In the genomic region with DNA sequence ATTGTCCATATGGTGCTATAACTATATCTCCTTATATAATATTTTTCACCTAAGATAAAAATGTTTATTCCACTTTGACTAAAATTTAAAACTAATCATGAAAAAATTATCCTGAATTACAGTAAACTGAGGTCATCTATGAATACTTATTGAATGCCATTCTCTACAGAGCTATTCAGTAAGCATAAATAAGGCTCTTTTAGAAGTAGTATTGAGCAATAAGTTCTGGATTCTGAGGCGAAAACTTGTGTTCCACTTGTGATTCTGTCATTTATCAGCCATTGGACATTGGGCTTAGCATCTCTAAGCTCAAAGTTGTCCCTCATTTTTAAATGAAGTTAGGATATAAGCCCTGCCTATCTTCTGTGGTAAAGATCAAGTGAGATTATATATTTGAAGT, we compare ENCODE assay signal across 37 cellular contexts.
"Had no signal": no experiment of that assay in that cellular context is flagged by ENCODE, and none has a peak within 500 bp of the region (broad histone marks: within the 10 kb centered on the region; RNA-seq: fewer than 3 reads in every experiment).

No MANE protein-coding gene starts in this region.

- H3K9me3 Mint-ChIP-seq: activated naive CD4-positive, alpha-beta T cell treated with anti-CD3 and anti-CD28 coated beads for 36 hours; activated naive CD4-positive, alpha-beta T cell treated with anti-CD3 and anti-CD28 coated beads, Interleukin-2, amount 10 ng/mL, durations not matched to agents 7 days and 5 days; activated naive CD4-positive, alpha-beta T cell treated with anti-CD3 and anti-CD28 coated beads, Interleukin-2, amount 50 U/mL, for 24 hours; activated naive CD4-positive, alpha-beta T cell treated with anti-CD3 and anti-CD28 coated beads, Interleukin-2, amount 50 U/mL, for 72 hours; activated naive CD8-positive, alpha-beta T cell treated with anti-CD3 and anti-CD28 coated beads for 36 hours; activated naive CD8-positive, alpha-beta T cell treated with anti-CD3 and anti-CD28 coated beads, Interleukin-2, amount 50 U/mL, for 24 hours; activated T-cell treated with anti-CD3 and anti-CD28 coated beads, Interleukin-2, amount 50 U/mL, for 24 hours; activated T-helper 1 cell treated with anti-CD3 and anti-CD28 coated beads, Interleukin-12 subunit alpha, Interleukin-12 subunit beta, Interleukin-2, Interleukin-4 antibody, amounts not matched to agents 30 ng/mL and 10 ng/mL and 1 ng/mL, durations not matched to agents 14 hours and 24 hours and 36 hours; activated T-helper 17 cell treated with anti-CD3 and anti-CD28 coated beads, Interleukin-2, amount 50 U/mL, for 72 hours; activated T-helper 2 cell treated with anti-CD3 and anti-CD28 coated beads, Interferon-gamma antibody, Interleukin-2, Interleukin-4, amounts not matched to agents 10 μg/mL and 5 μg/mL and 100 μg/mL, durations not matched to agents 14 hours and 24 hours and 36 hours; brain; central memory CD8-positive, alpha-beta T cell had no signal

- H3K36me3 Mint-ChIP-seq: activated naive CD4-positive, alpha-beta T cell treated with anti-CD3 and anti-CD28 coated beads, Interleukin-2, amount 10 ng/mL, durations not matched to agents 7 days and 5 days; activated naive CD8-positive, alpha-beta T cell treated with anti-CD3 and anti-CD28 coated beads, Interleukin-2, amount 10 ng/mL, durations not matched to agents 7 days and 5 days had no signal

- H3K4me1 Mint-ChIP-seq: activated naive CD4-positive, alpha-beta T cell treated with anti-CD3 and anti-CD28 coated beads, Interleukin-2, amount 50 U/mL, for 24 hours; activated naive CD8-positive, alpha-beta T cell treated with anti-CD3 and anti-CD28 coated beads, Interleukin-2, amount 50 U/mL, for 24 hours; activated T-helper 17 cell treated with anti-CD3 and anti-CD28 coated beads, Interleukin-2, amount 50 U/mL, for 72 hours; central memory CD8-positive, alpha-beta T cell had no signal

- H3K36me3 ChIP-seq: adrenal gland, breast epithelium had no signal

- ATAC-seq: activated naive CD4-positive, alpha-beta T cell treated with anti-CD3 and anti-CD28 coated beads, Interleukin-2, amount 50 U/mL, for 72 hours; activated naive CD8-positive, alpha-beta T cell treated with anti-CD3 and anti-CD28 coated beads, Interleukin-2, amount 50 U/mL, for 24 hours; activated T-cell treated with anti-CD3 and anti-CD28 coated beads, Interleukin-2, amount 50 U/mL, for 72 hours; activated T-helper 17 cell treated with anti-CD3 and anti-CD28 coated beads, Interleukin-2, amount 50 U/mL, for 72 hours; body of pancreas had no signal

- H3K27me3 ChIP-seq: adrenal gland, ascending aorta, body of pancreas, brain microvascular endothelial cell, breast epithelium, cardiac muscle cell had no signal

- H3K27ac ChIP-seq: adrenal gland, ascending aorta, body of pancreas, brain microvascular endothelial cell, breast epithelium had no signal

- H3K4me1 ChIP-seq: adrenal gland, body of pancreas, breast epithelium had no signal

- H3K27me3 Mint-ChIP-seq: activated naive CD4-positive, alpha-beta T cell treated with anti-CD3 and anti-CD28 coated beads, Interleukin-2, amount 10 ng/mL, durations not matched to agents 7 days and 5 days; activated naive CD4-positive, alpha-beta T cell treated with anti-CD3 and anti-CD28 coated beads, Interleukin-2, amount 50 U/mL, for 24 hours; activated naive CD8-positive, alpha-beta T cell; activated naive CD8-positive, alpha-beta T cell treated with anti-CD3 and anti-CD28 coated beads for 36 hours; activated naive CD8-positive, alpha-beta T cell treated with anti-CD3 and anti-CD28 coated beads, Interleukin-2, amount 10 ng/mL, durations not matched to agents 7 days and 5 days; activated naive CD8-positive, alpha-beta T cell treated with anti-CD3 and anti-CD28 coated beads, Interleukin-2, amount 50 U/mL, for 24 hours; activated T-cell treated with anti-CD3 and anti-CD28 coated beads, Interleukin-2, amount 50 U/mL, for 24 hours; activated T-helper 17 cell treated with anti-CD3 and anti-CD28 coated beads, Interleukin-2, amount 50 U/mL, for 72 hours; brain; central memory CD8-positive, alpha-beta T cell had no signal

- H3K4me3 Mint-ChIP-seq: activated naive CD4-positive, alpha-beta T cell treated with anti-CD3 and anti-CD28 coated beads for 36 hours; activated naive CD4-positive, alpha-beta T cell treated with anti-CD3 and anti-CD28 coated beads, Interleukin-2, amount 10 ng/mL, durations not matched to agents 7 days and 5 days; activated naive CD4-positive, alpha-beta T cell treated with anti-CD3 and anti-CD28 coated beads, Interleukin-2, amount 50 U/mL, for 24 hours; activated naive CD8-positive, alpha-beta T cell; activated naive CD8-positive, alpha-beta T cell treated with anti-CD3 and anti-CD28 coated beads for 36 hours; activated naive CD8-positive, alpha-beta T cell treated with anti-CD3 and anti-CD28 coated beads, Interleukin-2, amount 10 ng/mL, durations not matched to agents 7 days and 5 days; activated naive CD8-positive, alpha-beta T cell treated with anti-CD3 and anti-CD28 coated beads, Interleukin-2, amount 50 U/mL, for 24 hours; activated T-cell treated with anti-CD3 and anti-CD28 coated beads, Interleukin-2, amount 50 U/mL, for 24 hours; activated T-cell treated with anti-CD3 and anti-CD28 coated beads, Interleukin-2, amount 50 U/mL, for 72 hours; activated T-helper 1 cell treated with anti-CD3 and anti-CD28 coated beads, Interleukin-12 subunit alpha, Interleukin-12 subunit beta, Interleukin-2, Interleukin-4 antibody, amounts not matched to agents 30 ng/mL and 10 ng/mL and 1 ng/mL, durations not matched to agents 14 hours and 24 hours and 36 hours; activated T-helper 17 cell treated with anti-CD3 and anti-CD28 coated beads, Interleukin-2, amount 50 U/mL, for 72 hours; brain; central memory CD8-positive, alpha-beta T cell had no signal

- H3K9me3 ChIP-seq: adrenal gland, ascending aorta, body of pancreas, breast epithelium had no signal

- DNase-seq: activated effector memory CD4-positive, alpha-beta T cell treated with anti-CD3 and anti-CD28 coated beads, Interleukin-2, amount 50 U/mL, for 16 hours; activated effector memory CD4-positive, alpha-beta T cell treated with Interleukin-2 at 50 U/mL for 16 hours; activated gamma-delta T cell; activated gamma-delta T cell treated with Interleukin-2 at 50 U/mL for 16 hours; activated naive CD4-positive, alpha-beta T cell; activated naive CD4-positive, alpha-beta T cell treated with anti-CD3 and anti-CD28 coated beads for 36 hours; activated naive CD4-positive, alpha-beta T cell treated with anti-CD3 and anti-CD28 coated beads, Interleukin-2, amount 10 ng/mL, durations not matched to agents 7 days and 5 days; activated naive CD4-positive, alpha-beta T cell treated with anti-CD3 and anti-CD28 coated beads, Interleukin-2, amount 50 U/mL, for 16 hours; activated naive CD4-positive, alpha-beta T cell treated with Interleukin-2 at 50 U/mL for 16 hours; activated naive CD8-positive, alpha-beta T cell treated with anti-CD3 and anti-CD28 coated beads for 36 hours; activated naive CD8-positive, alpha-beta T cell treated with anti-CD3 and anti-CD28 coated beads, Interleukin-2, amount 10 ng/mL, durations not matched to agents 7 days and 5 days; activated naive CD8-positive, alpha-beta T cell treated with anti-CD3 and anti-CD28 coated beads, Interleukin-2, amount 50 U/mL, for 24 hours; activated T-cell treated with anti-CD3 and anti-CD28 coated beads, Interleukin-2, amount 50 U/mL, for 1 hour; activated T-cell treated with anti-CD3 and anti-CD28 coated beads, Interleukin-2, amount 50 U/mL, for 24 hours; activated T-cell treated with anti-CD3 and anti-CD28 coated beads, Interleukin-2, amount 50 U/mL, for 48 hours; activated T-cell treated with anti-CD3 and anti-CD28 coated beads, Interleukin-2, amount 50 U/mL, for 72 hours; adrenal gland; amniotic stem cell; amygdala; anterior cingulate cortex; aorta; body of pancreas; brain microvascular endothelial cell; caudate nucleus; central memory CD4-positive, alpha-beta T cell; cerebellar nuclear complex had no signal

- H3K4me3 ChIP-seq: adrenal gland, ascending aorta, body of pancreas, breast epithelium, cardiac muscle cell had no signal
